Comparison of ENCODE assay signal across 8 cellular contexts in the genomic region with DNA sequence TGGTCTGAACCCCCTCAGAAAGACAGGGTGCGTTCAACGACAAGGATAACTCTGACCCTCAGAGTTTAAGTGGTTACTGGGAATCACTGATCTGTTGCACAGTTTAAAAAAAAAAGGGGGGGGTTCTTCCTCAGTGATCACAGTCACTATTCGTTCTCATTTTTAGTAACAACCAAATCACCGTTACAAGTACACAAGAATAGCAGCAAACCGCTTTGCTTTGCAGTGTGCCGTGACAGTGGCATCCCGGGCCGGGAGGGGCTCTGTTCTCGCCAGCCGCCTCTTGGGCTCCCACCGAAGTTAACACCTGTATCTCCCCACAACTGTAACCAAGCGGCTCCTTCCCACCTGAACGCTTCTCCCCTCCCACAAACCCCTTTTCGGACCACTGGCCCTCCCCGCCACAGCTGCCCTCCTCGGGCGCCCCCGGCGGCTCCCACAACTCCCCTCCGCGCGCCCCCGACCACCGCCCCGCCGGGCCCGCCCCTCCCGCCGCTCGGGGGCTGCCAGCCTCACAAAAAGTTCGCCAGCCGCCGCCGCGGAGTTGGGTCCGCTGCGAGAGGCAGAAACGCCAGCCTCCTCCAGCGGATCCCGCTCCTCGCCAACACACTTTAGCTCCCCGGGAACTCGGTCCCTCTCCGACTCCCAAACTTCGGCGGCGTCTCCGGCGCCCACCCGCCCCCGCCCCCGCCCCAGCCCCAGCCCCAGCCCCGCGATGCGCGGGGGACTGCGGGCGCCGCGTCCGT.
DNase-seq lines count a peak whose midpoint lies in the region; ATAC-seq and FAIRE-seq lines count a peak whose summit lies in the region.

No MANE protein-coding gene starts in this region.

- peaks cover 0 to 4% of the 10 kb centered on the region in 2 donors for H3K27me3 ChIP-seq in mucosa of rectum (ENCODE audit: control insufficient read depth in 2 of 2, insufficient read depth in 2 of 2, low read length in 2 of 2)

- peak overlapping the region; percentile 3 to 54 for H3K9ac ChIP-seq in mucosa of rectum (ENCODE audit: low read depth in 1 of 2, low read length in 2 of 2)

- peak overlapping the region; percentile 28 to 58 for H3K27ac ChIP-seq in mucosa of rectum (ENCODE audit: low read depth in 2 of 2, low read length in 2 of 2)

- H3K4me1 ChIP-seq in mucosa of rectum (ENCODE audit: control insufficient read depth in 2 of 2, insufficient read depth in 2 of 2, low read length in 2 of 2), result peaks cover 3 to 6% of the 10 kb centered on the region in 2 donors

- FAIRE-seq in RCC 7860 (lab: Jason Lieb, UNC), result no peak

- peak overlapping the region; percentile 66 to 72 for H3K4me3 ChIP-seq in mucosa of rectum (ENCODE audit: low read length in 2 of 2)

- DNase-seq in GM03348 (ENCODE audit: low spot score) (peak; percentile 44), HuH-7.5 (ENCODE audit: low spot score) (peak; percentile 46), RCC 7860 (ENCODE audit: low spot score) (no peak)
- DNase-seq in activated CD4-positive, alpha-beta T cell treated with anti-CD3 and anti-CD28 coated beads, Interleukin-2, amount 50 U/mL, for 24 hours (ENCODE audit: low read depth in 1 of 2, low spot score in 1 of 2), result peak; percentile 19 to 39
- DNase-seq in effector CD4-positive, alpha-beta T cell, result peak; percentile 24
- DNase-seq in stimulated activated naive CD4-positive, alpha-beta T cell treated with Interleukin-2 at 50 U/mL for 16 hours (lab: John Stamatoyannopoulos, UW), result peak; percentile 38

- H3K9me3 ChIP-seq in mucosa of rectum (ENCODE audit: control insufficient read depth in 2 of 2, low read length in 2 of 2), result no peaks in the 10 kb centered on the region

- ATAC-seq in GM21447 (IDR thresholded peaks at IDR 0.05; ENCODE audit: unreplicated experiment), result peak; percentile 50

- H3K36me3 ChIP-seq in mucosa of rectum (ENCODE audit: control insufficient read depth in 2 of 2, insufficient read depth in 2 of 2, low read length in 2 of 2), result no peaks in the 10 kb centered on the region
